In genomic region chr7:24119852-24120251, GRCh38 we compare ENCODE assay signal across 19 cellular contexts.
DNase-seq lines count a peak whose midpoint lies in the region; ATAC-seq, FAIRE-seq and TF ChIP-seq lines count a peak whose summit lies in the region.
"Had no signal": no experiment of that assay in that cellular context is flagged by ENCODE, and none has a peak within 500 bp of the region (broad histone marks: within the 10 kb centered on the region; RNA-seq: fewer than 3 reads in every experiment).

No MANE protein-coding gene starts in this region.

- H2BK20ac ChIP-seq in H1 (ENCODE audit: low read length): no peak overlapping the region

- no peak overlapping the region for H2BK5ac ChIP-seq in H1 (ENCODE audit: low read depth, low read length)

- DNase-seq in GM23338 (ENCODE audit: low spot score) (peak; percentile 19), NCI-H1105 treated with DMSO at 0.1 percent for 48 hours (lab: John Stamatoyannopoulos, UW) (peak; percentile 54), H1 (ENCODE audit: low read depth in 1 of 2, low spot score in 2 of 2) (no peak), body of pancreas (no peak)
- DNase-seq in T-helper 2 cell treated with Interferon-gamma antibody and Interleukin-4, amounts not matched to agents 5 μg/mL and 100 μg/mL, for 36 hours (ENCODE audit: low spot score): no peak
- no peak for DNase-seq in activated naive CD4-positive, alpha-beta T cell treated with Interleukin-2 at 50 U/mL for 16 hours
- DNase-seq: C1 segment of cervical spinal cord; Calu3; CD4-positive, alpha-beta T cell; DMS 273 treated with DMSO at 0.1 percent for 48 hours; EL; GOT3; HCEC 1CT had no signal

- H4K91ac ChIP-seq in H1 (replicated peaks; ENCODE audit: insufficient read length, low read length): no peak overlapping the region

- no peaks in the 10 kb centered on the region for H3K27me3 Mint-ChIP-seq in GM23338 (ENCODE audit: insufficient read depth, low read depth, poor library complexity)
- H3K27me3 Mint-ChIP-seq in T-helper 2 cell treated with Interferon-gamma antibody and Interleukin-4, amounts not matched to agents 5 μg/mL and 100 μg/mL, for 36 hours (ENCODE audit: low read depth): peaks cover 3% of the 10 kb centered on the region

- H3K56ac ChIP-seq in H1 (replicated peaks; ENCODE audit: insufficient read length, low read depth, low read length): no peak overlapping the region

- H3K9me2 ChIP-seq in GM23338 (ENCODE audit: insufficient read depth): peaks cover 12% of the 10 kb centered on the region

- ATAC-seq in GM23338: peak; percentile 82
- ATAC-seq in body of pancreas: no peak
- no peak for ATAC-seq in GM21515 (IDR thresholded peaks at IDR 0.05; ENCODE audit: unreplicated experiment)

- H3K4ac ChIP-seq in H1 (replicated peaks; ENCODE audit: insufficient read length, low read depth, low read length): no peak overlapping the region

- intact Hi-C loops in body of pancreas (cut with DNase I): no loop called here

- H3K27ac ChIP-seq in GM23338 (ENCODE audit: low read depth) (no peak overlapping the region), H1 (ENCODE audit: low read depth, low read length) (no peak overlapping the region), body of pancreas (no peak overlapping the region)
- H3K27ac ChIP-seq: HL-60 had no signal

- no peaks in the 10 kb centered on the region for H3K36me3 Mint-ChIP-seq in GM23338 (ENCODE audit: low read depth)
- no peaks in the 10 kb centered on the region for H3K36me3 Mint-ChIP-seq in T-helper 2 cell treated with Interferon-gamma antibody and Interleukin-4, amounts not matched to agents 5 μg/mL and 100 μg/mL, for 36 hours (ENCODE audit: low read depth)

- H3K27me3 ChIP-seq in GM23338 (ENCODE audit: insufficient read depth) (no peaks in the 10 kb centered on the region), H1 (replicated peaks in 1 of 4; ENCODE audit: control insufficient read depth in 3 of 4, extremely low read depth in 1 of 4, insufficient read depth in 3 of 4, low read length in 3 of 4) (no peaks in the 10 kb centered on the region), body of pancreas (no peaks in the 10 kb centered on the region)

- H3F3A ChIP-seq in GM23338 (replicated peaks; ENCODE audit: low read depth): no peaks in the 10 kb centered on the region

- no peak overlapping the region for H2AK5ac ChIP-seq in H1 (ENCODE audit: low read depth, low read length)

- H3K4me2 ChIP-seq in GM23338 (peak overlapping the region; percentile 45; the same call in 1 of the 2 replicates), H1 (ENCODE audit: insufficient read depth in 1 of 2, low read depth in 2 of 2, low read length in 2 of 2) (peak overlapping the region in 1 of 2 experiments; percentile 32; a peak in 1 of 4 replicates)

- TF ChIP-seq EP300 in H1 (IDR thresholded peaks at IDR 0.05; ENCODE audit: borderline replicate concordance in 1 of 2, low read depth in 2 of 2, low read length in 2 of 2): no peak

- no peak overlapping the region for H3K9ac ChIP-seq in H1 (replicated peaks in 1 of 4; ENCODE audit: extremely low read depth in 1 of 4, low read depth in 3 of 4, low read length in 3 of 4)

- H3K4me3 ChIP-seq in GM23338 (no peak overlapping the region), H1 (ENCODE audit: extremely low read depth in 1 of 4, insufficient read depth in 2 of 4, low read depth in 3 of 4, low read length in 4 of 4) (no peak overlapping the region), body of pancreas (no peak overlapping the region)

- H3K9me3 ChIP-seq in H1 (ENCODE audit: insufficient read depth in 2 of 2, low read depth in 1 of 2, low read length in 1 of 2) (no peaks in the 10 kb centered on the region; a peak in 1 of 4 replicates), body of pancreas (no peaks in the 10 kb centered on the region)

- H3K18ac ChIP-seq in H1 (ENCODE audit: extremely low read depth, low read length): no peak overlapping the region

- H3K36me3 ChIP-seq in GM23338 (ENCODE audit: insufficient read depth) (no peaks in the 10 kb centered on the region), H1 (ENCODE audit: control insufficient read depth in 2 of 4, insufficient read depth in 4 of 4, low read length in 3 of 4) (no peaks in the 10 kb centered on the region), body of pancreas (replicated peaks in 1 of 2; ENCODE audit: insufficient read depth in 1 of 2, low read depth in 2 of 2) (no peaks in the 10 kb centered on the region)

- no peak overlapping the region for H4K8ac ChIP-seq in H1 (ENCODE audit: extremely low read depth, insufficient read depth, low read length)

- H4K20me1 ChIP-seq in GM23338 (replicated peaks; ENCODE audit: insufficient read depth) (no peaks in the 10 kb centered on the region), H1 (replicated peaks in 1 of 2; ENCODE audit: control insufficient read depth in 1 of 2, insufficient read depth in 2 of 2, low read length in 2 of 2) (no peaks in the 10 kb centered on the region)

- no peak overlapping the region for H2BK15ac ChIP-seq in H1 (ENCODE audit: low read length)

- H3K9me3 Mint-ChIP-seq in GM23338: no peaks in the 10 kb centered on the region
- no peaks in the 10 kb centered on the region for H3K9me3 Mint-ChIP-seq in T-helper 2 cell treated with Interferon-gamma antibody and Interleukin-4, amounts not matched to agents 5 μg/mL and 100 μg/mL, for 36 hours
- H3K9me3 Mint-ChIP-seq: CD4-positive, alpha-beta T cell had no signal

- no peak for TF ChIP-seq CTCF in GM23338 (conservative IDR thresholded peaks at IDR 0.05; ENCODE audit: low read depth in 2 of 2)
- TF ChIP-seq CTCF in H1 (IDR thresholded peaks at IDR 0.05; ENCODE audit: control extremely low read depth in 1 of 3, insufficient read depth in 1 of 3, low read depth in 1 of 3, low read length in 3 of 3): no peak
- no peak for TF ChIP-seq CTCF in body of pancreas (IDR thresholded peaks at IDR 0.05)

- no peak for TF ChIP-seq RAD21 in H1 (IDR thresholded peaks at IDR 0.05 in 1 of 2, conservative IDR thresholded peaks at IDR 0.05 in 1 of 2; ENCODE audit: low read depth in 2 of 2, low read length in 2 of 2)

- no peak overlapping the region for H3K14ac ChIP-seq in H1 (ENCODE audit: insufficient read length)

- H3K23me2 ChIP-seq in H1 (ENCODE audit: low read depth, low read length): no peaks in the 10 kb centered on the region

- H3K23ac ChIP-seq in H1 (ENCODE audit: insufficient read length): no peak overlapping the region

- H2BK12ac ChIP-seq in H1 (ENCODE audit: low read depth, low read length): no peak overlapping the region

- no peak overlapping the region for H3K4me3 Mint-ChIP-seq in GM23338
- H3K4me3 Mint-ChIP-seq in T-helper 2 cell treated with Interferon-gamma antibody and Interleukin-4, amounts not matched to agents 5 μg/mL and 100 μg/mL, for 36 hours: no peak overlapping the region
- H3K4me3 Mint-ChIP-seq: B cell; CD4-positive, alpha-beta T cell had no signal

- CTCF ChIA-PET in H1 (lab: Charles Lee; ENCODE audit: partially characterized antibody): no interaction called here

- H2BK120ac ChIP-seq in H1 (replicated peaks; ENCODE audit: low read depth, low read length): no peak overlapping the region

- H3K4me1 Mint-ChIP-seq in GM23338: no peaks in the 10 kb centered on the region; the same call in 2 of the 3 replicates
- no peaks in the 10 kb centered on the region for H3K4me1 Mint-ChIP-seq in T-helper 2 cell treated with Interferon-gamma antibody and Interleukin-4, amounts not matched to agents 5 μg/mL and 100 μg/mL, for 36 hours (ENCODE audit: low read depth)
- H3K4me1 Mint-ChIP-seq: B cell had no signal

- H4K5ac ChIP-seq in H1 (ENCODE audit: insufficient read length, low read depth, low read length): no peak overlapping the region

- POLR2A ChIA-PET in H1 (lab: Charles Lee; ENCODE audit: partially characterized antibody): no interaction called here

- TF ChIP-seq POLR2A in H1 (IDR thresholded peaks at IDR 0.05; ENCODE audit: control extremely low read depth in 1 of 2, low read depth in 2 of 2, low read length in 2 of 2): no peak
- TF ChIP-seq POLR2A in body of pancreas (IDR thresholded peaks at IDR 0.05): no peak

- FAIRE-seq in H1 (lab: Jason Lieb, UNC): peak; percentile 39
- FAIRE-seq: A204.1, G401.6, GM12891 had no signal

- H3K4me1 ChIP-seq in GM23338 (ENCODE audit: insufficient read depth) (peaks cover 19% of the 10 kb centered on the region), H1 (replicated peaks in 1 of 4; ENCODE audit: control insufficient read depth in 3 of 4, insufficient read depth in 4 of 4, low read length in 3 of 4) (peaks cover 0 to 4% (median 1%) of the 10 kb centered on the region in 4 experiments; a peak in 2 of 7 replicates), body of pancreas (no peaks in the 10 kb centered on the region)

- H3K79me2 ChIP-seq in GM23338 (replicated peaks; ENCODE audit: insufficient read depth) (no peaks in the 10 kb centered on the region), H1 (ENCODE audit: control insufficient read depth in 1 of 2, insufficient read depth in 2 of 2, low read length in 2 of 2) (no peaks in the 10 kb centered on the region)

- H2AFZ ChIP-seq in GM23338 (no peak overlapping the region), H1 (ENCODE audit: low read length) (no peak overlapping the region)

- no peaks in the 10 kb centered on the region for H3K79me1 ChIP-seq in H1 (ENCODE audit: low read depth, low read length)

- peak overlapping the region; percentile 42 for H3K27ac Mint-ChIP-seq in GM23338
- H3K27ac Mint-ChIP-seq in T-helper 2 cell treated with Interferon-gamma antibody and Interleukin-4, amounts not matched to agents 5 μg/mL and 100 μg/mL, for 36 hours: no peak overlapping the region
- H3K27ac Mint-ChIP-seq: B cell; CD4-positive, alpha-beta T cell had no signal

- WGBS in H1 (ENCODE audit: extremely low coverage in 1 of 2, insufficient coverage in 1 of 2, insufficient read length in 1 of 2, insufficient replicate concordance in 2 of 2, low coverage in 1 of 2, low lambda C conversion rate in 2 of 2, missing lambda C conversion rate in 1 of 2), 2 experiments: 62% methylated on average over 5 of the region's 5 CpGs; no CpG with 5 or more reads in 1 of the 2 experiments
- WGBS in body of pancreas, 2 donors: 57 to 76% methylated on average over 5 of the region's 5 CpGs

TF ChIP-seq in H1, 55 proteins besides CTCF, POLR2A, EP300 and RAD21:
- no peak for TF ChIP-seq GTF2F1 (IDR thresholded peaks at IDR 0.05; ENCODE audit: borderline replicate concordance, low read depth, low read length)
- TF ChIP-seq NANOG (IDR thresholded peaks at IDR 0.05; ENCODE audit: insufficient read depth, low read depth, low read length, poor library complexity, severe bottlenecking): peak; percentile 29

Comparison
In these comparisons a context has a peak if more than half of its experiments do, and no peak if none do; other contexts are left out.
1. DNase-seq: peak in GM23338 (single experiment) and NCI-H1105 treated with DMSO at 0.1 percent for 48 hours (single experiment); none in H1 (0 of 2), T-helper 2 cell treated with Interferon-gamma antibody and Interleukin-4, amounts not matched to agents 5 μg/mL and 100 μg/mL, for 36 hours (single experiment), body of pancreas (0 of 4) and activated naive CD4-positive, alpha-beta T cell treated with Interleukin-2 at 50 U/mL for 16 hours (single experiment).